Comparison of ENCODE assay signal across 1 cellular context in the genomic region with DNA sequence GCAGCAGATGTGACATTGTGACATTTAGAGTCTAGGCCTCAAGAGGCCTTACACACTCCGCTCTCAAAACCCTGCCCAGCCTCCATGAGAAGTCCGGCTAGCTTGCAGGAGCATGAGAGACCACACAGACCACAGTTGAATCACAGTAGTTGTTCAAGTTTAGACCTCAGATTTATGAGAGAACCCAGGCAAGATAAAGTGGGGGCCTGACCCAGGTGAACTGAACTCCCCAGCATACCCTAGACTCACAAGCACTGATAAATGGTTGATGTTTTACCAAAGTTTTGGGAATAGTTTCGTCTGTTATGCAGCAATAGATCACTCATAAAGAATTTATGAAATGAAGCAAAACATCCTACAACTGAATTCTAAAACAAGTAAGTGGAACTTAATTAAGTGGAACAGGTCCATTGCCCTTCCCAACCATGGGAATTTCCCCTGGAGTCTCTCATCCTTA.
TF ChIP-seq lines count a peak whose summit lies in the region.

No MANE protein-coding gene starts in this region.

TF ChIP-seq in HepG2, 621 proteins besides CTCF, POLR2A, EP300 and RAD21 (continued from another document):
- TF ChIP-seq NRL (CRISPR knock-in tag; IDR thresholded peaks at IDR 0.05; ENCODE audit: borderline replicate concordance) = no peak
- TF ChIP-seq, protein P1, sequence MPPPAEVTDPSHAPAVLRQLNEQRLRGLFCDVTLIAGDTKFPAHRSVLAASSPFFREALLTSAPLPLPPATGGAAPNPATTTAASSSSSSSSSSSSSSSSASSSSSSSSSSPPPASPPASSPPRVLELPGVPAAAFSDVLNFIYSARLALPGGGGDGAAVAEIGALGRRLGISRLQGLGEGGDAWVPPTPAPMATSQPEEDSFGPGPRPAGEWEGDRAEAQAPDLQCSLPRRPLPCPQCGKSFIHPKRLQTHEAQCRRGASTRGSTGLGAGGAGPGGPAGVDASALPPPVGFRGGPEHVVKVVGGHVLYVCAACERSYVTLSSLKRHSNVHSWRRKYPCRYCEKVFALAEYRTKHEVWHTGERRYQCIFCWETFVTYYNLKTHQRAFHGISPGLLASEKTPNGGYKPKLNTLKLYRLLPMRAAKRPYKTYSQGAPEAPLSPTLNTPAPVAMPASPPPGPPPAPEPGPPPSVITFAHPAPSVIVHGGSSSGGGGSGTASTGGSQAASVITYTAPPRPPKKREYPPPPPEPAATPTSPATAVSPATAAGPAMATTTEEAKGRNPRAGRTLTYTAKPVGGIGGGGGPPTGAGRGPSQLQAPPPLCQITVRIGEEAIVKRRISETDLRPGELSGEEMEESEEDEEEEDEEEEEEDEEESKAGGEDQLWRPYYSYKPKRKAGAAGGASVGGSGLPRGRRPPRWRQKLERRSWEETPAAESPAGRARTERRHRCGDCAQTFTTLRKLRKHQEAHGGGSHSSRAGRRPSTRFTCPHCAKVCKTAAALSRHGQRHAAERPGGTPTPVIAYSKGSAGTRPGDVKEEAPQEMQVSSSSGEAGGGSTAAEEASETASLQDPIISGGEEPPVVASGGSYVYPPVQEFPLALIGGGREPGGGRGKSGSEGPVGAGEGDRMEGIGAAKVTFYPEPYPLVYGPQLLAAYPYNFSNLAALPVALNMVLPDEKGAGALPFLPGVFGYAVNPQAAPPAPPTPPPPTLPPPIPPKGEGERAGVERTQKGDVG (CRISPR knock-in tag; IDR thresholded peaks at IDR 0.05; ENCODE audit: borderline replicate concordance) = no peak
- no peak for TF ChIP-seq SMARCC2 (IDR thresholded peaks at IDR 0.05)
- TF ChIP-seq ZNF430 (CRISPR knock-in tag; IDR thresholded peaks at IDR 0.05) = no peak
- TF ChIP-seq SKI (IDR thresholded peaks at IDR 0.05; ENCODE audit: partially characterized antibody) = no peak
- TF ChIP-seq GFI1 (CRISPR knock-in tag; IDR thresholded peaks at IDR 0.05; ENCODE audit: borderline replicate concordance) = no peak
- TF ChIP-seq, protein P2, sequence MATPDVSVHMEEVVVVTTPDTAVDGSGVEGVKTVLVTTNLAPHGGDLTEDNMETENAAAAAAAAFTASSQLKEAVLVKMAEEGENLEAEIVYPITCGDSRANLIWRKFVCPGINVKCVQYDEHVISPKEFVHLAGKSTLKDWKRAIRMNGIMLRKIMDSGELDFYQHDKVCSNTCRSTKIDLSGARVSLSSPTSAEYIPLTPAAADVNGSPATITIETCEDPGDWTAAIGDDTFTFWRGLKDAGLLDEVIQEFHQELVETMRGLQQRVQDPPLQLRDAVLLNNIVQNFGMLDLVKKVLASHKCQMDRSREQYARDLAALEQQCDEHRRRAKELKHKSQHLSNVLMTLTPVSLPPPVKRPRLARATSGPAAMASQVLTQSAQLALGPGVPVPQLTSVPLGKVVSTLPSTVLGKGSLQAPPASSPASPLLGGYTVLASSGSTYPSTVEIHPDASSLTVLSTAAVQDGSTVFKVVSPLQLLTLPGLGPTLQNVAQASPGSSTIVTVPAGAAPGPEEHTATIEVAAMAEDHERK (CRISPR knock-in tag; IDR thresholded peaks at IDR 0.05; ENCODE audit: low read depth) = no peak
- TF ChIP-seq, protein P3, sequence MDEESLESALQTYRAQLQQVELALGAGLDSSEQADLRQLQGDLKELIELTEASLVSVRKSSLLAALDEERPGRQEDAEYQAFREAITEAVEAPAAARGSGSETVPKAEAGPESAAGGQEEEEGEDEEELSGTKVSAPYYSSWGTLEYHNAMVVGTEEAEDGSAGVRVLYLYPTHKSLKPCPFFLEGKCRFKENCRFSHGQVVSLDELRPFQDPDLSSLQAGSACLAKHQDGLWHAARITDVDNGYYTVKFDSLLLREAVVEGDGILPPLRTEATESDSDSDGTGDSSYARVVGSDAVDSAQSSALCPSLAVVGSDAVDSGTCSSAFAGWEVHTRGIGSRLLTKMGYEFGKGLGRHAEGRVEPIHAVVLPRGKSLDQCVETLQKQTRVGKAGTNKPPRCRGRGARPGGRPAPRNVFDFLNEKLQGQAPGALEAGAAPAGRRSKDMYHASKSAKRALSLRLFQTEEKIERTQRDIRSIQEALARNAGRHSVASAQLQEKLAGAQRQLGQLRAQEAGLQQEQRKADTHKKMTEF (CRISPR knock-in tag; IDR thresholded peaks at IDR 0.05) = no peak
